ENCODE assay signal across 8 cellular contexts in genomic region chr12:49088190-49088931, GRCh38. TPM values are rescaled to one million over a fixed set of nuclear protein-coding genes. Genes with fewer than 3 reads are reported as not detected.
DNase-seq lines count a peak whose midpoint lies in the region; ATAC-seq and TF ChIP-seq lines count a peak whose summit lies in the region.

No MANE protein-coding gene starts in this region.

- peak; percentile 77 for ATAC-seq in HG02623 (IDR thresholded peaks at IDR 0.05; ENCODE audit: unreplicated experiment)
- ATAC-seq in SK-N-SH treated with all-trans-retinoic acid at 6 μM for 48 hours = peak; percentile 94
- peak; percentile 86 for ATAC-seq in activated naive CD8-positive, alpha-beta T cell treated with anti-CD3 and anti-CD28 coated beads, Interleukin-2, amount 10 ng/mL, durations not matched to agents 7 days and 5 days (ENCODE audit: low read depth)
- ATAC-seq in psoas muscle = peak; percentile 93 to 95 (median 94)

- no peaks in the 10 kb centered on the region for H3K36me3 Mint-ChIP-seq in activated naive CD8-positive, alpha-beta T cell treated with anti-CD3 and anti-CD28 coated beads, Interleukin-2, amount 10 ng/mL, durations not matched to agents 7 days and 5 days

- WGBS in psoas muscle, 3 donors = 4 to 8% (median 6%) methylated on average over 18 of the region's 18 CpGs

- H3K27me3 ChIP-seq in cardiac muscle cell (peaks cover 79% of the 10 kb centered on the region), psoas muscle (ENCODE audit: insufficient read depth in 3 of 3, low read length in 2 of 3) (peaks cover 0 to 37% (median 20%) of the 10 kb centered on the region in 3 donors), vagina (no peaks in the 10 kb centered on the region)

- H3K4me1 ChIP-seq in cardiac muscle cell (ENCODE audit: low read depth) (peaks cover 4% of the 10 kb centered on the region), psoas muscle (peaks cover 9% of the 10 kb centered on the region), vagina (peaks cover 41% of the 10 kb centered on the region)

- H3K27ac ChIP-seq in cardiac muscle cell (no peak overlapping the region), psoas muscle (no peak overlapping the region), vagina (peak overlapping the region; percentile 11)

- peak; percentile 47 for DNase-seq in GF-D8 (lab: John Stamatoyannopoulos, UW)
- DNase-seq in NCI-H128 (lab: John Stamatoyannopoulos, UW; ENCODE audit: unreplicated experiment) = peak; percentile 76
- DNase-seq in activated naive CD8-positive, alpha-beta T cell treated with anti-CD3 and anti-CD28 coated beads, Interleukin-2, amount 10 ng/mL, durations not matched to agents 7 days and 5 days = peak; percentile 69
- DNase-seq in cardiac muscle cell (ENCODE audit: low read depth in 1 of 2, low spot score in 1 of 2) = peak; percentile 89 to 96
- peak; percentile 67 to 83 for DNase-seq in psoas muscle
- DNase-seq in vagina (ENCODE audit: extremely low spot score in 2 of 2) = peak in 1 of 2 donors; percentile 92

- H3K4me1 Mint-ChIP-seq in activated naive CD8-positive, alpha-beta T cell treated with anti-CD3 and anti-CD28 coated beads, Interleukin-2, amount 10 ng/mL, durations not matched to agents 7 days and 5 days = peaks cover 49% of the 10 kb centered on the region

- peaks cover 44% of the 10 kb centered on the region for H3K27me3 Mint-ChIP-seq in activated naive CD8-positive, alpha-beta T cell treated with anti-CD3 and anti-CD28 coated beads, Interleukin-2, amount 10 ng/mL, durations not matched to agents 7 days and 5 days

- POLR2A ChIA-PET in activated naive CD8-positive, alpha-beta T cell treated with anti-CD3 and anti-CD28 coated beads, Interleukin-2, amount 10 ng/mL, durations not matched to agents 7 days and 5 days (lab: Charles Lee) = interaction anchor here (0.5 to 3.2 kb wide), 11 partner anchors 10 to 176 kb away, joined by 3 to 30 read pairs (median 4); partner anchors contain the start of genes RHEBL1, TUBA1A, TUBA1B and TUBA1C

- H3K36me3 ChIP-seq in cardiac muscle cell = no peaks in the 10 kb centered on the region
- H3K36me3 ChIP-seq in psoas muscle (ENCODE audit: insufficient read depth in 1 of 2, low read depth in 1 of 2) = no peaks in the 10 kb centered on the region
- H3K36me3 ChIP-seq in vagina = no peaks in the 10 kb centered on the region

- no peak for TF ChIP-seq POLR2A in vagina (IDR thresholded peaks at IDR 0.05)

- H3K4me3 ChIP-seq in cardiac muscle cell (no peak overlapping the region), psoas muscle (no peak overlapping the region), vagina (peak overlapping the region in 1 of 2 donors; percentile 31)

- peak overlapping the region; percentile 46 for H3K4me3 Mint-ChIP-seq in activated naive CD8-positive, alpha-beta T cell treated with anti-CD3 and anti-CD28 coated beads, Interleukin-2, amount 10 ng/mL, durations not matched to agents 7 days and 5 days

- H3K9me3 ChIP-seq in cardiac muscle cell (ENCODE audit: low read depth) (no peaks in the 10 kb centered on the region), psoas muscle (no peaks in the 10 kb centered on the region), vagina (no peaks in the 10 kb centered on the region)

- no peak overlapping the region for H3K27ac Mint-ChIP-seq in activated naive CD8-positive, alpha-beta T cell treated with anti-CD3 and anti-CD28 coated beads, Interleukin-2, amount 10 ng/mL, durations not matched to agents 7 days and 5 days

- intact Hi-C loops in psoas muscle (cut with DNase I) = loop anchor here (2.0 to 5.0 kb wide), 3 partner anchors 32 to 144 kb away; no protein-coding TSS in a partner anchor
- intact Hi-C loops in vagina (cut with DNase I) = loop anchor here (2.0 kb wide), 1 partner anchor 32 kb away; no protein-coding TSS in a partner anchor

- no peaks in the 10 kb centered on the region for H3K9me3 Mint-ChIP-seq in activated naive CD8-positive, alpha-beta T cell treated with anti-CD3 and anti-CD28 coated beads, Interleukin-2, amount 10 ng/mL, durations not matched to agents 7 days and 5 days

- TF ChIP-seq CTCF in cardiac muscle cell (IDR thresholded peaks at IDR 0.05; ENCODE audit: low read depth, low read length) = peak; percentile 87
- peak; percentile 88 for TF ChIP-seq CTCF in psoas muscle (IDR thresholded peaks at IDR 0.05)
- peak; percentile 66 to 84 (median 80) for TF ChIP-seq CTCF in vagina (IDR thresholded peaks at IDR 0.05)

TF ChIP-seq in SK-N-SH treated with all-trans-retinoic acid at 6 μM for 48 hours, 23 proteins besides CTCF, POLR2A, EP300 and RAD21:
- TF ChIP-seq BACH2 (CRISPR knock-in tag; IDR thresholded peaks at IDR 0.05; ENCODE audit: borderline replicate concordance) (no peak), PATZ1 (CRISPR knock-in tag; IDR thresholded peaks at IDR 0.05; ENCODE audit: borderline replicate concordance) (no peak), CREB5 (CRISPR knock-in tag; IDR thresholded peaks at IDR 0.05; ENCODE audit: low read depth) (no peak), ZC3H10 (CRISPR knock-in tag; IDR thresholded peaks at IDR 0.05) (no peak), ZFP30 (CRISPR knock-in tag; IDR thresholded peaks at IDR 0.05) (no peak)
TF ChIP-seq in SK-N-SH treated with all-trans-retinoic acid at 6 μM for 48 hours: peak in this region for 0.

RNA-seq across cellular contexts. Expression of gene DHH, which starts 6.2 kb away (rescaled TPM):
- under 1 TPM; 0.11 to 0.25 TPM for total RNA-seq in activated naive CD8-positive, alpha-beta T cell treated with anti-CD3 and anti-CD28 coated beads, Interleukin-2, amount 10 ng/mL, durations not matched to agents 7 days and 5 days
- 0.36 TPM in 1 of 2 replicates, not detected in the other for total RNA-seq in cardiac muscle cell
- not detected in 2 replicates for polyA plus RNA-seq in cardiac muscle cell
- under 1 TPM; 0.07 to 0.43 (median 0.17) TPM for total RNA-seq in psoas muscle
- under 1 TPM; 0.08 to 0.39 (median 0.17) TPM for polyA plus RNA-seq in psoas muscle
- 1.5 TPM for total RNA-seq in vagina

RNA-seq across cellular contexts. Expression of gene RHEBL1, which starts 18.6 kb away (rescaled TPM):
- total RNA-seq in activated naive CD8-positive, alpha-beta T cell treated with anti-CD3 and anti-CD28 coated beads, Interleukin-2, amount 10 ng/mL, durations not matched to agents 7 days and 5 days = 1 to 10 TPM; 8.0 to 9.7 TPM
- total RNA-seq in cardiac muscle cell (0.42 and 1.1 TPM in 2 replicates), psoas muscle (under 1 TPM in 1 of 4 donors, not detected in 3; 0.97 TPM), vagina (1.7 TPM)
- polyA plus RNA-seq in cardiac muscle cell (0.94 and 1.0 TPM in 2 replicates), psoas muscle (1 to 10 TPM in 1 of 3 donors, under 1 TPM in 2; 0.21 to 1.2 (median 0.57) TPM)

RNA-seq across cellular contexts. Expression of gene LMBR1L, which starts 22.3 kb away (rescaled TPM):
- total RNA-seq in activated naive CD8-positive, alpha-beta T cell treated with anti-CD3 and anti-CD28 coated beads, Interleukin-2, amount 10 ng/mL, durations not matched to agents 7 days and 5 days = 100 to 1,000 TPM; 111 to 112 TPM
- total RNA-seq in cardiac muscle cell (29.8 and 51.3 TPM in 2 replicates), psoas muscle (10 to 100 TPM; 13.3 to 27.3 (median 21.3) TPM), vagina (53.3 TPM)
- polyA plus RNA-seq in cardiac muscle cell (52.9 and 56.1 TPM in 2 replicates), psoas muscle (10 to 100 TPM; 13.3 to 16.8 (median 14.1) TPM)

RNA-seq across cellular contexts. Expression of gene KMT2D, which starts 27.8 kb away (rescaled TPM):
- 100 to 1,000 TPM; 123 to 129 TPM for total RNA-seq in activated naive CD8-positive, alpha-beta T cell treated with anti-CD3 and anti-CD28 coated beads, Interleukin-2, amount 10 ng/mL, durations not matched to agents 7 days and 5 days
- 28.8 and 41.3 TPM in 2 replicates for total RNA-seq in cardiac muscle cell
- 31.0 and 41.3 TPM in 2 replicates for polyA plus RNA-seq in cardiac muscle cell
- 10 to 100 TPM; 62.6 to 69.8 (median 65.1) TPM for total RNA-seq in psoas muscle
- polyA plus RNA-seq in psoas muscle = 10 to 100 TPM; 10.8 to 65.8 (median 13.9) TPM
- total RNA-seq in vagina = 38.8 TPM

RNA-seq across cellular contexts. Expression of gene TUBA1B, which starts 42.8 kb away (rescaled TPM):
- total RNA-seq in activated naive CD8-positive, alpha-beta T cell treated with anti-CD3 and anti-CD28 coated beads, Interleukin-2, amount 10 ng/mL, durations not matched to agents 7 days and 5 days = 1,000 to 10,000 TPM; 1,302 to 1,389 TPM
- total RNA-seq in cardiac muscle cell = 1,511 and 2,134 TPM in 2 replicates
- 1,582 and 2,216 TPM in 2 replicates for polyA plus RNA-seq in cardiac muscle cell
- 100 to 1,000 TPM; 101 to 368 (median 242) TPM for total RNA-seq in psoas muscle
- 1,000 to 10,000 TPM in 1 of 3 donors, 100 to 1,000 TPM in 2; 294 to 1,147 (median 389) TPM for polyA plus RNA-seq in psoas muscle
- 638 TPM for total RNA-seq in vagina
